ENCODE assay signal across 16 cellular contexts in genomic region chr1:180241716-180242544, GRCh38. TPM values are rescaled to one million over a fixed set of nuclear protein-coding genes. Genes with fewer than 3 reads are reported as not detected.
DNase-seq lines count a peak whose midpoint lies in the region; ATAC-seq, FAIRE-seq and TF ChIP-seq lines count a peak whose summit lies in the region.
"Had no signal": no experiment of that assay in that cellular context is flagged by ENCODE, and none has a peak within 500 bp of the region (broad histone marks: within the 10 kb centered on the region; RNA-seq: fewer than 3 reads in every experiment).

No MANE protein-coding gene starts in this region.

- WGBS in A549 (ENCODE audit: missing lambda C conversion rate) = 72% methylated on average over 8 of the region's 8 CpGs
- WGBS in GM23248 (ENCODE audit: low coverage in 1 of 2, low lambda C conversion rate in 2 of 2, missing lambda C conversion rate in 2 of 2), 2 experiments = 59 to 61% methylated on average over 8 of the region's 8 CpGs
- WGBS in SK-N-SH (ENCODE audit: low lambda C conversion rate) = 58% methylated on average over 8 of the region's 8 CpGs

- no peak for DNase-seq in A549 (ENCODE audit: low read depth in 1 of 2, low spot score in 1 of 2)
- DNase-seq in GM23248 = peak; percentile 44
- no peak for DNase-seq in SK-N-SH
- peak; percentile 45 for DNase-seq in fibroblast of pulmonary artery (ENCODE audit: low read depth)
- DNase-seq in NCI-H82 (lab: John Stamatoyannopoulos, UW) = no peak
- no peak for DNase-seq in SK-N-DZ (ENCODE audit: low spot score)
- DNase-seq: activated CD8-positive, alpha-beta T cell treated with anti-CD3 and anti-CD28 coated beads, Interleukin-2, amount 10 ng/mL, durations not matched to agents 7 days and 5 days; activated T-cell treated with anti-CD3 and anti-CD28 coated beads, Interleukin-2, amount 50 U/mL, for 48 hours; caudate nucleus; foreskin melanocyte; left colon; NCI-H1105; NCI-H526 had no signal

- H3K27me3 ChIP-seq in GM23248 (replicated peaks; ENCODE audit: insufficient read depth) = peaks cover 50% of the 10 kb centered on the region
- H3K27me3 ChIP-seq in SK-N-SH (ENCODE audit: insufficient read depth) = peaks cover 54% of the 10 kb centered on the region

- no peak for TF ChIP-seq POLR2A in A549 (IDR thresholded peaks at IDR 0.05; ENCODE audit: low read length)

- ATAC-seq in A549 (peak in 1 of 2 experiments; percentile 31; a peak in 2 of 6 replicates), GM21528 (IDR thresholded peaks at IDR 0.05; ENCODE audit: low FRiP score, unreplicated experiment) (no peak), HG02840 (IDR thresholded peaks at IDR 0.05; ENCODE audit: low FRiP score, unreplicated experiment) (no peak)
- ATAC-seq: activated CD8-positive, alpha-beta T cell treated with anti-CD3 and anti-CD28 coated beads, Interleukin-2, amount 10 ng/mL, durations not matched to agents 7 days and 5 days; left colon; Panc1 had no signal

- TF ChIP-seq EP300 in A549 (IDR thresholded peaks at IDR 0.05) (no peak), SK-N-SH (IDR thresholded peaks at IDR 0.05; ENCODE audit: borderline replicate concordance in 1 of 2, low read depth in 1 of 2, low read length in 1 of 2) (no peak)

- peaks cover 9% of the 10 kb centered on the region; the same call in 2 of the 3 replicates for H3K4me1 ChIP-seq in A549
- H3K4me1 ChIP-seq in GM23248 (ENCODE audit: insufficient read depth) = no peaks in the 10 kb centered on the region
- H3K4me1 ChIP-seq in SK-N-SH (ENCODE audit: control insufficient read depth in 1 of 2, insufficient read depth in 2 of 2, low read depth in 1 of 2, low read length in 1 of 2) = no peaks in the 10 kb centered on the region

- no peaks in the 10 kb centered on the region for H3F3A ChIP-seq in GM23248 (ENCODE audit: insufficient read depth)
- H3F3A ChIP-seq in SK-N-SH (replicated peaks; ENCODE audit: insufficient read depth) = no peaks in the 10 kb centered on the region

- H4K20me1 ChIP-seq in GM23248 (ENCODE audit: insufficient read depth) = no peaks in the 10 kb centered on the region
- H4K20me1 ChIP-seq in SK-N-SH (ENCODE audit: insufficient read depth) = no peaks in the 10 kb centered on the region

- in situ Hi-C loops in GM23248 (cut with MboI) = no loop called here

- H3K36me3 ChIP-seq in GM23248 (ENCODE audit: low read depth) (no peaks in the 10 kb centered on the region), SK-N-SH (replicated peaks in 1 of 2; ENCODE audit: control insufficient read depth in 1 of 2, insufficient read depth in 2 of 2, low read length in 1 of 2) (no peaks in the 10 kb centered on the region)

- H3K9me3 ChIP-seq in A549 (no peaks in the 10 kb centered on the region), GM23248 (ENCODE audit: low read depth) (no peaks in the 10 kb centered on the region), SK-N-SH (no peaks in the 10 kb centered on the region)

- CTCF ChIA-PET in A549 (lab: Yijun Ruan, JAX) = interaction anchor here (0.6 to 2.2 kb wide), 6 partner anchors 10 to 54 kb away, joined by 3 to 7 read pairs (median 4); no protein-coding TSS in a partner anchor
- CTCF ChIA-PET in SK-N-SH (lab: Yijun Ruan, JAX) = interaction anchor here (0.8 to 2.1 kb wide), 7 partner anchors 11 to 259 kb away, joined by 3 to 5 read pairs (median 3); no protein-coding TSS in a partner anchor

- H3K79me2 ChIP-seq in GM23248 (ENCODE audit: insufficient read depth) (no peaks in the 10 kb centered on the region), SK-N-SH (ENCODE audit: insufficient read depth) (no peaks in the 10 kb centered on the region)

- FAIRE-seq in A549 (lab: Jason Lieb, UNC) = no peak

- POLR2A ChIA-PET in A549 (lab: Yijun Ruan, JAX) = no interaction called here
- POLR2A ChIA-PET in SK-N-SH (lab: Yijun Ruan, JAX) = no interaction called here

- TF ChIP-seq RAD21 in A549 (conservative IDR thresholded peaks at IDR 0.05 in 1 of 2, IDR thresholded peaks at IDR 0.05 in 1 of 2) (no peak), SK-N-SH (IDR thresholded peaks at IDR 0.05; ENCODE audit: low read length) (no peak)

- H2AFZ ChIP-seq in GM23248 (no peak overlapping the region), SK-N-SH (ENCODE audit: low read depth) (no peak overlapping the region)

- H3K4me3 ChIP-seq in A549 (no peak overlapping the region), GM23248 (no peak overlapping the region), SK-N-SH (ENCODE audit: low read depth in 2 of 2, low read length in 1 of 2) (no peak overlapping the region), fibroblast of pulmonary artery (replicated peaks; ENCODE audit: low read depth, low read length) (no peak overlapping the region)

- H3K9me2 ChIP-seq in GM23248 (ENCODE audit: insufficient read depth) (no peaks in the 10 kb centered on the region), SK-N-SH (no peaks in the 10 kb centered on the region)

- TF ChIP-seq CTCF in A549 (IDR thresholded peaks at IDR 0.05) (no peak), SK-N-SH (IDR thresholded peaks at IDR 0.05) (no peak), fibroblast of pulmonary artery (IDR thresholded peaks at IDR 0.05; ENCODE audit: low read length, missing control alignments) (no peak)

- no peak overlapping the region for H3K9ac ChIP-seq in GM23248
- H3K9ac ChIP-seq in SK-N-SH = no peak overlapping the region

- H3K4me2 ChIP-seq in A549 (no peak overlapping the region), GM23248 (ENCODE audit: unreplicated experiment) (no peak overlapping the region), SK-N-SH (no peak overlapping the region)

- H3K27ac ChIP-seq in A549 = no peak overlapping the region
- H3K27ac ChIP-seq in GM23248 = no peak overlapping the region
- H3K27ac ChIP-seq in SK-N-SH (ENCODE audit: low read depth in 2 of 2, low read length in 1 of 2) = no peak overlapping the region

TF ChIP-seq in A549, 52 proteins besides CTCF, POLR2A, EP300 and RAD21 (continues in another document):
- TF ChIP-seq ESRRA (IDR thresholded peaks at IDR 0.05; ENCODE audit: borderline replicate concordance, low read length) = no peak

TF ChIP-seq in SK-N-SH, 30 proteins besides CTCF, POLR2A, EP300 and RAD21:
- TF ChIP-seq REST (IDR thresholded peaks at IDR 0.05; ENCODE audit: low read depth, low read length) (peak; percentile 95), TEAD4 (IDR thresholded peaks at IDR 0.05; ENCODE audit: borderline replicate concordance, insufficient read depth) (no peak)

RNA-seq across cellular contexts. Expression of gene LHX4, which starts 11.9 kb away (rescaled TPM):
- polyA plus RNA-seq in A549 (2011; rRNA removed) (0.80 and 0.95 TPM in 2 replicates), A549 (2017; fragmentation: RNase III; extraction: RNeasy Plus Mini Kit Qiagen cat#74134 plus additional on column Dnase treatment) (0.62 to 0.79 TPM (median 0.62 TPM) in 3 replicates), GM23248 (2016; fragmentation: Nextera tagmentation; extraction: Ambion mirVana) (0.28 and 0.30 TPM in 2 replicates), SK-N-SH (2012; rRNA removed) (not detected in 2 replicates)
- 0.44 and 0.56 TPM in 2 replicates for polyA plus RNA-seq in A549 (2012; cell fraction: cytosol; rRNA removed)
- 1.6 and 2.4 TPM in 2 replicates for polyA plus RNA-seq in A549 (2012; cell fraction: nucleus; rRNA removed)
- 1.3 and 1.4 TPM in 2 replicates for polyA minus RNA-seq in A549 (2011; rRNA and poly(A)+ RNA removed)
- total RNA-seq in GM23248 (2014; rRNA removed; shearing (Covaris generic)) = not detected in 2 replicates
- polyA plus RNA-seq in SK-N-SH (2012; cell fraction: cytosol; rRNA removed) = not detected in 2 replicates
- 0.01 and 0.05 TPM in 2 replicates for polyA plus RNA-seq in SK-N-SH (2012; cell fraction: nucleus; rRNA removed)
- polyA plus RNA-seq in SK-N-DZ (2014; cell fraction: cytosol; rRNA removed) = 0.50 and 0.63 TPM in 2 replicates
- polyA plus RNA-seq in SK-N-DZ (2014; cell fraction: nucleus; rRNA removed) = 1.0 and 3.1 TPM in 2 replicates
- total RNA-seq: activated CD8-positive, alpha-beta T cell treated with anti-CD3 and anti-CD28 coated beads, Interleukin-2, amount 10 ng/mL, durations not matched to agents 7 days and 5 days had no signal

Comparison
In these comparisons a context has a peak if more than half of its experiments do, and no peak if none do; other contexts are left out.
1. DNase-seq: peak in GM23248 (single experiment) and fibroblast of pulmonary artery (single experiment); none in A549 (0 of 2), SK-N-SH (single experiment), NCI-H82 (single experiment) and SK-N-DZ (single experiment).
2. Of the 12 proteins assayed by ChIP-seq in both A549 and SK-N-SH: peak only in A549: none; only in SK-N-SH: none; in both: REST; in neither: 11.